ENCODE assay signal across 1 cellular context in genomic region chr17:40063034-40063765, GRCh38.
TF ChIP-seq lines count a peak whose summit lies in the region.

No MANE protein-coding gene starts in this region.

TF ChIP-seq in HepG2, 621 proteins besides CTCF, POLR2A, EP300 and RAD21 (continued from another document and continues in another):
- TF ChIP-seq E2F2 (CRISPR knock-in tag; IDR thresholded peaks at IDR 0.05; ENCODE audit: borderline replicate concordance) (no peak), MBD4 (IDR thresholded peaks at IDR 0.05; ENCODE audit: borderline replicate concordance, low read length) (no peak), CAMTA2 (CRISPR knock-in tag; IDR thresholded peaks at IDR 0.05; ENCODE audit: borderline replicate concordance) (no peak; the same call in none of the 2 replicates), ZNF546 (CRISPR knock-in tag; conservative IDR thresholded peaks at IDR 0.05) (no peak; the same call in 1 of the 2 replicates), ZNF331 (CRISPR knock-in tag; IDR thresholded peaks at IDR 0.05) (no peak), ZNF720 (CRISPR knock-in tag; IDR thresholded peaks at IDR 0.05) (no peak), SKI (IDR thresholded peaks at IDR 0.05; ENCODE audit: partially characterized antibody) (no peak), RXRB (CRISPR knock-in tag; IDR thresholded peaks at IDR 0.05; ENCODE audit: borderline replicate concordance) (no peak), FOXO4 (CRISPR knock-in tag; conservative IDR thresholded peaks at IDR 0.05) (no peak), ZGPAT (CRISPR knock-in tag; IDR thresholded peaks at IDR 0.05) (peak; percentile 47; the same call in 1 of the 2 replicates), MTERF4 (CRISPR knock-in tag; IDR thresholded peaks at IDR 0.05) (0 out of 2 replicates have a peak, but pooled peaks have one; percentile 64), FOXP1 (IDR thresholded peaks at IDR 0.05) (no peak), FOXP1 (CRISPR knock-in tag; IDR thresholded peaks at IDR 0.05) (peak; percentile 27; the same call in 1 of the 2 replicates), EED (CRISPR knock-in tag; IDR thresholded peaks at IDR 0.05) (no peak), ZNF644 (CRISPR knock-in tag; IDR thresholded peaks at IDR 0.05; ENCODE audit: low read depth) (no peak), PAXIP1 (CRISPR knock-in tag; conservative IDR thresholded peaks at IDR 0.05) (peak; percentile 34), PRDM15 (CRISPR knock-in tag; IDR thresholded peaks at IDR 0.05) (no peak), PRDM4 (CRISPR knock-in tag; IDR thresholded peaks at IDR 0.05; ENCODE audit: borderline replicate concordance) (no peak), ZNF672 (CRISPR knock-in tag; IDR thresholded peaks at IDR 0.05) (no peak), ZNF839 (CRISPR knock-in tag; IDR thresholded peaks at IDR 0.05; ENCODE audit: borderline replicate concordance) (no peak; the same call in 1 of the 2 replicates), HNF1B (CRISPR knock-in tag; IDR thresholded peaks at IDR 0.05) (0 out of 2 replicates have a peak, but pooled peaks have one; percentile 15), ZNF557 (CRISPR knock-in tag; IDR thresholded peaks at IDR 0.05) (no peak), ZNF275 (CRISPR knock-in tag; IDR thresholded peaks at IDR 0.05; ENCODE audit: borderline replicate concordance) (no peak), AFF4 (CRISPR knock-in tag; IDR thresholded peaks at IDR 0.05) (no peak), ZNF576 (CRISPR knock-in tag; IDR thresholded peaks at IDR 0.05) (no peak; the same call in 1 of the 2 replicates), ZNF782 (CRISPR knock-in tag; IDR thresholded peaks at IDR 0.05; ENCODE audit: borderline replicate concordance) (no peak), TBP (CRISPR knock-in tag; IDR thresholded peaks at IDR 0.05) (no peak), SOX6 (IDR thresholded peaks at IDR 0.05) (no peak), SOX6 (CRISPR knock-in tag; IDR thresholded peaks at IDR 0.05) (peak; percentile 40), SALL2 (CRISPR knock-in tag; IDR thresholded peaks at IDR 0.05) (no peak), MED8 (CRISPR knock-in tag; IDR thresholded peaks at IDR 0.05; ENCODE audit: insufficient replicate concordance) (peak; percentile 79), NCOA2 (CRISPR knock-in tag; IDR thresholded peaks at IDR 0.05) (no peak), RBM22 (optimal IDR thresholded peaks at IDR 0.05; ENCODE audit: low read length) (no peak), SRSF1 (optimal IDR thresholded peaks at IDR 0.05; ENCODE audit: low read depth, low read length) (no peak), ZNF878 (CRISPR knock-in tag; IDR thresholded peaks at IDR 0.05) (no peak), ELF3 (CRISPR knock-in tag; IDR thresholded peaks at IDR 0.05) (no peak), ZNF235 (CRISPR knock-in tag; IDR thresholded peaks at IDR 0.05; ENCODE audit: borderline replicate concordance) (0 out of 2 replicates have a peak, but pooled peaks have one; percentile 43)
